10 cellular contexts compared by ENCODE assay signal in the genomic region with DNA sequence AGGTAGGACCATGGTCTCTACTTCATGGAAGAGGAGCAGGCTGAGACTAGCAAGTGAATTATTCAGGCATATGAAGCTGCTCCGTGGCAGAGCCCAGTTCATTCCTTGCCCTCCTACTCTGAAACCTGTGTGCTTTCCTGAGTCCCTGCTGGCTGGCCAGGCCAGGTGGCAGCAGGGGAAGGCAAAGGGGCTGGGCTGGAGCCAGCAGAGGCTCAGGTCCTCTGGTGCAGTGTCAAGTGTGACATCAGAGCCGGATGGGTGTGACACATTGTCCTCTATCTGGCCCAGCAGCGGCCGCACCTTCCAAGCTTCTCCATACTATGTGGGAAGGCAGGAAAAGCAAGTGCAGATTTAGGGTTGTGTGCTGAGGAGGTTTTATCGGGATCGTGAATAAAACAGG. TPM values are rescaled to one million over a fixed set of nuclear protein-coding genes. Genes with fewer than 3 reads are reported as not detected.
"Had no signal": no experiment of that assay in that cellular context is flagged by ENCODE, and none has a peak within 500 bp of the region (broad histone marks: within the 10 kb centered on the region; RNA-seq: fewer than 3 reads in every experiment).

No MANE protein-coding gene starts in this region.

RNA-seq across cellular contexts. Expression of gene FBXW10, which starts 2.6 kb away (rescaled TPM):
- total RNA-seq: chondrocyte; colonic mucosa; endodermal cell; epithelial cell of proximal tubule; hepatocyte; kidney; naive thymus-derived CD8-positive, alpha-beta T cell; osteocyte; thoracic aorta; tibial nerve had no signal
- polyA plus RNA-seq: hepatocyte; naive thymus-derived CD8-positive, alpha-beta T cell had no signal
